Comparison of ENCODE assay signal across 34 cellular contexts in the genomic region with DNA sequence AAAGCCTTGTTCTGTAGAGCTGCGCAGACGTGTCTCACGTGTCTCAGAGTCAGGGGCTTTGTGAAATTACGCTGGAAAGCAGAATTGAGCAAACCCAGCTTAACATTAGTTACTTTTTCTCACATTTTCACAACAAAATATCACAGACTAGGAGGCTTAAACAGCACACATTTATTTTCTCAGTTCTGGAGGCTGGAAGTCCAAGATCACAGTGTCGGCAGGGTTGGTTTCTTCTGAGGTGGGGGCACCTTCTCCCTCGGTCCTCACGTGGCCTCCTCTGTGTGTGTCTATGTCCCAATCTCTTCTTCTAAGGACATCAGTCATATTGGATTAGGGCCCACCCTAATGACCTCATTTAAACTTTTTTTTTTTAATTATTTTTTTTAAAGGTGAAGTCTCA. TPM values are rescaled to one million over a fixed set of nuclear protein-coding genes. Genes with fewer than 3 reads are reported as not detected.
"Had no signal": no experiment of that assay in that cellular context is flagged by ENCODE, and none has a peak within 500 bp of the region (broad histone marks: within the 10 kb centered on the region; RNA-seq: fewer than 3 reads in every experiment).

No MANE protein-coding gene starts in this region.

- H3K9me3 ChIP-seq: ascending aorta, colonic mucosa, gastroesophageal sphincter, mucosa of descending colon, pancreas, prostate gland, stomach, thyroid gland, upper lobe of left lung had no signal

- DNase-seq: activated CD4-positive, alpha-beta T cell treated with anti-CD3 and anti-CD28 coated beads, Interleukin-2, amount 10 ng/mL, durations not matched to agents 24 days and 14 days; activated CD4-positive, CD25-positive, alpha-beta regulatory T cell treated with anti-CD3 and anti-CD28 coated beads, Interleukin-2, amount 50 U/mL, for 72 hours; activated gamma-delta T cell; activated T-cell treated with anti-CD3 and anti-CD28 coated beads, Interleukin-2, amount 50 U/mL, for 1 hour; cerebellar nuclear complex; colonic mucosa; dorsolateral prefrontal cortex; effector memory CD4-positive, alpha-beta T cell; islet precursor cell; left ventricle myocardium superior; mucosa of descending colon; pancreas; retina; stimulated activated CD4-positive, alpha-beta T cell treated with anti-CD3 and anti-CD28 coated beads, Interleukin-12 subunit alpha, Interleukin-12 subunit beta, amount 100 ng/mL, for 4 hours; stimulated activated CD4-positive, alpha-beta T cell treated with anti-CD3 and anti-CD28 coated beads, Interleukin-4, amount 100 ng/mL, for 1 hour; stomach; SW 1271; T-helper 9 cell; thyroid gland; upper lobe of left lung had no signal

- H3K27me3 Mint-ChIP-seq: activated CD4-positive, alpha-beta T cell treated with anti-CD3 and anti-CD28 coated beads, Interleukin-2, amount 10 ng/mL, durations not matched to agents 24 days and 14 days; activated naive CD4-positive, alpha-beta T cell treated with anti-CD3 and anti-CD28 coated beads, Interleukin-2, amount 50 U/mL, for 24 hours; natural killer cell treated with Interleukin-12 subunit alpha and Interleukin-12 subunit beta and Interleukin-15 and Interleukin-18, amount 100 ng/mL, for 72 hours had no signal

- H3K4me3 ChIP-seq: ascending aorta, cardiac muscle cell, colonic mucosa, dorsolateral prefrontal cortex, gastroesophageal sphincter, hepatocyte, mucosa of descending colon, pancreas, prostate gland, skin epidermis, stomach, thyroid gland, upper lobe of left lung had no signal

- H3K36me3 Mint-ChIP-seq: activated naive CD4-positive, alpha-beta T cell treated with anti-CD3 and anti-CD28 coated beads, Interleukin-2, amount 50 U/mL, for 24 hours; natural killer cell treated with Interleukin-12 subunit alpha and Interleukin-12 subunit beta and Interleukin-15 and Interleukin-18, amount 100 ng/mL, for 72 hours had no signal

- H3K27ac ChIP-seq: ascending aorta, cardiac muscle cell, colonic mucosa, dorsolateral prefrontal cortex, gastroesophageal sphincter, hepatocyte, pancreas, prostate gland, skin epidermis, stomach, thyroid gland, upper lobe of left lung, VCaP had no signal

- H3K27me3 ChIP-seq: ascending aorta, cardiac muscle cell, colonic mucosa, dorsolateral prefrontal cortex, gastroesophageal sphincter, hepatocyte, pancreas, stomach, thyroid gland, upper lobe of left lung had no signal

- H3K9me3 Mint-ChIP-seq: activated CD4-positive, alpha-beta T cell treated with anti-CD3 and anti-CD28 coated beads, Interleukin-2, amount 10 ng/mL, durations not matched to agents 24 days and 14 days; activated naive CD4-positive, alpha-beta T cell treated with anti-CD3 and anti-CD28 coated beads, Interleukin-2, amount 50 U/mL, for 24 hours; natural killer cell treated with Interleukin-12 subunit alpha and Interleukin-12 subunit beta and Interleukin-15 and Interleukin-18, amount 100 ng/mL, for 72 hours; T-helper 1 cell treated with Interleukin-12 subunit alpha and Interleukin-12 subunit beta and Interleukin-4 antibody, amounts not matched to agents 30 μg/mL and 1 μg/mL, for 36 hours had no signal

- H3K4me1 ChIP-seq: colonic mucosa, pancreas, prostate gland had no signal

- H3K27ac Mint-ChIP-seq: activated CD4-positive, alpha-beta T cell treated with anti-CD3 and anti-CD28 coated beads, Interleukin-2, amount 10 ng/mL, durations not matched to agents 24 days and 14 days; activated naive CD4-positive, alpha-beta T cell treated with anti-CD3 and anti-CD28 coated beads, Interleukin-2, amount 50 U/mL, for 24 hours; brain; natural killer cell treated with Interleukin-12 subunit alpha and Interleukin-12 subunit beta and Interleukin-15 and Interleukin-18, amount 100 ng/mL, for 72 hours; T-helper 1 cell treated with Interleukin-12 subunit alpha and Interleukin-12 subunit beta and Interleukin-4 antibody, amounts not matched to agents 30 μg/mL and 1 μg/mL, for 36 hours had no signal

- H3K4me2 ChIP-seq: hepatocyte had no signal

- H2AFZ ChIP-seq: hepatocyte had no signal

- H3K4me3 Mint-ChIP-seq: activated CD4-positive, alpha-beta T cell treated with anti-CD3 and anti-CD28 coated beads, Interleukin-2, amount 10 ng/mL, durations not matched to agents 24 days and 14 days; activated naive CD4-positive, alpha-beta T cell treated with anti-CD3 and anti-CD28 coated beads, Interleukin-2, amount 50 U/mL, for 24 hours; brain; natural killer cell treated with Interleukin-12 subunit alpha and Interleukin-12 subunit beta and Interleukin-15 and Interleukin-18, amount 100 ng/mL, for 72 hours; T-helper 1 cell treated with Interleukin-12 subunit alpha and Interleukin-12 subunit beta and Interleukin-4 antibody, amounts not matched to agents 30 μg/mL and 1 μg/mL, for 36 hours had no signal

- H3K36me3 ChIP-seq: cardiac muscle cell, colonic mucosa, pancreas, prostate gland, thyroid gland had no signal

RNA-seq across cellular contexts. Expression of a gene that starts 18.3 kb away (rescaled TPM):
- total RNA-seq: ascending aorta had no signal

RNA-seq across cellular contexts. Expression of a gene that starts 22.0 kb away (rescaled TPM):
- total RNA-seq: ascending aorta, endothelial cell of umbilical vein, fibroblast of villous mesenchyme, gastroesophageal sphincter, left ventricle myocardium superior, sciatic nerve had no signal
